ENCODE assay signal across 28 cellular contexts in the genomic region with DNA sequence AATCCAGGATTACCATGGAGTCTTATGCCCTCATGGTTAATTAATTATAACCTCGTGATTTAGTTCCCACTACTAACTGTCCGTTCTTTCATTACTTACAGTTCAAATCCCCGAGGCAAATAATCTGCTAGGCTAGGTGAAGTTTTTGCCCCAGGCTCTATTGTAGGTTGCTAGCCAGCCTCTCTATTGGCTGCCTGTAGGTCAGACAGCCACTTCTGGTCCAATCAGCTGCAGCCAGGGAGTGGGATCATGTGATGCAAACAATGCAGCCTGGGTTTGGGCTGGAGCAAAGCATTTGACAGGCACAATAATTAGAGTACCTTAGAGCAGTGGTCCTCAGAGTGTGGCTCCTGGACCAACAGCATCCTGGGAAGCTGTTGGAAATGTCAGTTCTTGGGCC. TPM values are rescaled to one million over a fixed set of nuclear protein-coding genes. Genes with fewer than 3 reads are reported as not detected.
"Had no signal": no experiment of that assay in that cellular context is flagged by ENCODE, and none has a peak within 500 bp of the region (broad histone marks: within the 10 kb centered on the region; RNA-seq: fewer than 3 reads in every experiment).

No MANE protein-coding gene starts in this region.

- H3K36me3 ChIP-seq: suprapubic skin, uterus had no signal

- H3K4me1 Mint-ChIP-seq: activated B cell treated with CpG ODN at 0.5 μM for 24 hours; activated CD4-positive, alpha-beta T cell treated with anti-CD3 and anti-CD28 coated beads for 36 hours; activated naive CD4-positive, alpha-beta T cell treated with anti-CD3 and anti-CD28 coated beads, Interleukin-2, amount 10 ng/mL, durations not matched to agents 7 days and 5 days; memory B cell; stimulated activated effector memory CD8-positive, alpha-beta T cell treated with anti-CD3 and anti-CD28 coated beads, Interleukin-12 subunit alpha, Interleukin-12 subunit beta, amount 100 ng/mL, for 72 hours had no signal

- H3K27ac Mint-ChIP-seq: activated B cell treated with CpG ODN at 0.5 μM for 24 hours; activated CD4-positive, alpha-beta T cell treated with anti-CD3 and anti-CD28 coated beads for 36 hours; activated naive CD4-positive, alpha-beta T cell treated with anti-CD3 and anti-CD28 coated beads, Interleukin-2, amount 10 ng/mL, durations not matched to agents 7 days and 5 days; activated T-cell treated with anti-CD3 and anti-CD28 coated beads, Interleukin-2, amount 50 U/mL, for 72 hours; memory B cell; naive B cell; stimulated activated effector memory CD8-positive, alpha-beta T cell treated with anti-CD3 and anti-CD28 coated beads, Interleukin-12 subunit alpha, Interleukin-12 subunit beta, amount 100 ng/mL, for 72 hours; stimulated activated naive CD8-positive, alpha-beta T cell treated with anti-CD3 and anti-CD28 coated beads, Interleukin-15, amount 100 ng/mL, for 72 hours; T-helper 1 cell treated with Interleukin-12 subunit alpha and Interleukin-12 subunit beta and Interleukin-4 antibody, amounts not matched to agents 30 μg/mL and 1 μg/mL, for 36 hours had no signal

- H3K9me3 Mint-ChIP-seq: activated naive CD4-positive, alpha-beta T cell treated with anti-CD3 and anti-CD28 coated beads, Interleukin-2, amount 10 ng/mL, durations not matched to agents 7 days and 5 days; memory B cell; stimulated activated effector memory CD8-positive, alpha-beta T cell treated with anti-CD3 and anti-CD28 coated beads, Interleukin-12 subunit alpha, Interleukin-12 subunit beta, amount 100 ng/mL, for 72 hours; stimulated activated naive CD8-positive, alpha-beta T cell treated with anti-CD3 and anti-CD28 coated beads, Interleukin-15, amount 100 ng/mL, for 72 hours had no signal

- H3K4me3 ChIP-seq: coronary artery, suprapubic skin, tibial nerve, uterus had no signal

- ATAC-seq: activated CD4-positive, alpha-beta T cell treated with anti-CD3 and anti-CD28 coated beads for 36 hours; activated T-cell treated with anti-CD3 and anti-CD28 coated beads, Interleukin-2, amount 50 U/mL, for 72 hours; left cardiac atrium; stimulated activated effector memory CD8-positive, alpha-beta T cell treated with anti-CD3 and anti-CD28 coated beads, Interleukin-12 subunit alpha, Interleukin-12 subunit beta, amount 100 ng/mL, for 72 hours; stimulated activated naive CD8-positive, alpha-beta T cell treated with anti-CD3 and anti-CD28 coated beads, Interleukin-15, amount 100 ng/mL, for 72 hours had no signal

- H3K36me3 Mint-ChIP-seq: activated naive CD4-positive, alpha-beta T cell treated with anti-CD3 and anti-CD28 coated beads, Interleukin-2, amount 10 ng/mL, durations not matched to agents 7 days and 5 days; stimulated activated effector memory CD8-positive, alpha-beta T cell treated with anti-CD3 and anti-CD28 coated beads, Interleukin-12 subunit alpha, Interleukin-12 subunit beta, amount 100 ng/mL, for 72 hours had no signal

- H3K4me3 Mint-ChIP-seq: activated B cell treated with CpG ODN at 0.5 μM for 24 hours; activated CD4-positive, alpha-beta T cell treated with anti-CD3 and anti-CD28 coated beads for 36 hours; activated naive CD4-positive, alpha-beta T cell treated with anti-CD3 and anti-CD28 coated beads, Interleukin-2, amount 10 ng/mL, durations not matched to agents 7 days and 5 days; activated T-cell treated with anti-CD3 and anti-CD28 coated beads, Interleukin-2, amount 50 U/mL, for 72 hours; memory B cell; naive B cell; stimulated activated effector memory CD8-positive, alpha-beta T cell treated with anti-CD3 and anti-CD28 coated beads, Interleukin-12 subunit alpha, Interleukin-12 subunit beta, amount 100 ng/mL, for 72 hours; stimulated activated naive CD8-positive, alpha-beta T cell treated with anti-CD3 and anti-CD28 coated beads, Interleukin-15, amount 100 ng/mL, for 72 hours; T-helper 1 cell treated with Interleukin-12 subunit alpha and Interleukin-12 subunit beta and Interleukin-4 antibody, amounts not matched to agents 30 μg/mL and 1 μg/mL, for 36 hours had no signal

- H3K27me3 ChIP-seq: suprapubic skin, tibial nerve, uterus had no signal

- DNase-seq: activated B cell treated with CpG ODN at 0.5 μM for 24 hours; activated CD4-positive, alpha-beta T cell treated with anti-CD3 and anti-CD28 coated beads for 36 hours; activated CD4-positive, alpha-beta T cell treated with anti-CD3 and anti-CD28 coated beads, Interleukin-2, amount 50 U/mL, for 48 hours; activated effector memory CD4-positive, alpha-beta T cell treated with Interleukin-2 at 50 U/mL for 16 hours; activated naive CD4-positive, alpha-beta T cell treated with anti-CD3 and anti-CD28 coated beads, Interleukin-2, amount 10 ng/mL, durations not matched to agents 7 days and 5 days; activated T-cell treated with anti-CD3 and anti-CD28 coated beads, Interleukin-2, amount 50 U/mL, for 72 hours; cerebellar nuclear complex; foreskin melanocyte; head of caudate nucleus; islet precursor cell; left cardiac atrium; naive B cell; occipital lobe; small intestine; stimulated activated CD4-positive, alpha-beta T cell treated with anti-CD3 and anti-CD28 coated beads, Interleukin-2, amount 100 ng/mL, for 24 hours; stimulated activated naive CD8-positive, alpha-beta T cell treated with anti-CD3 and anti-CD28 coated beads, Interleukin-15, amount 100 ng/mL, for 72 hours; T1000; uterus had no signal

RNA-seq across cellular contexts. Expression of gene TMEM252, which starts 17.7 kb away (rescaled TPM):
- total RNA-seq: activated B cell treated with CpG ODN at 0.5 μM for 24 hours; activated CD4-positive, alpha-beta T cell treated with anti-CD3 and anti-CD28 coated beads for 36 hours; activated CD8-positive, alpha-beta memory T cell treated with anti-CD3 and anti-CD28 coated beads for 36 hours; activated T-cell treated with anti-CD3 and anti-CD28 coated beads, Interleukin-2, amount 50 U/mL, for 72 hours; lower leg skin; mucosa of gallbladder; occipital lobe; sciatic nerve; suprapubic skin; tibial nerve had no signal
